17 cellular contexts compared by ENCODE assay signal in genomic region chr3:183318846-183319770, GRCh38.
DNase-seq lines count a peak whose midpoint lies in the region; ATAC-seq and TF ChIP-seq lines count a peak whose summit lies in the region.
"Had no signal": no experiment of that assay in that cellular context is flagged by ENCODE, and none has a peak within 500 bp of the region (broad histone marks: within the 10 kb centered on the region; RNA-seq: fewer than 3 reads in every experiment).

No MANE protein-coding gene starts in this region.

- no peaks in the 10 kb centered on the region for H3K9me3 ChIP-seq in PC-9 (ENCODE audit: insufficient read depth, low read depth)
- H3K9me3 ChIP-seq: BE2C, upper lobe of right lung had no signal

- H3K9me2 ChIP-seq in PC-9 (ENCODE audit: insufficient read depth) = no peaks in the 10 kb centered on the region

- BruUV-seq in PC-9 (replicated peaks; lab: Mats Ljungman, UMichigan) = no TSS peak

- CTCF ChIA-PET in PC-9 (lab: Charles Lee) = no interaction called here

- H3K79me2 ChIP-seq in PC-9 (ENCODE audit: low read depth) = no peaks in the 10 kb centered on the region

- no peak for ATAC-seq in left colon
- ATAC-seq: GM23338, upper lobe of right lung had no signal

- H3F3A ChIP-seq in PC-9 (ENCODE audit: insufficient read depth, low read depth) = peaks cover 42% of the 10 kb centered on the region

- H3K36me3 ChIP-seq in PC-9 (ENCODE audit: low read depth) = no peaks in the 10 kb centered on the region
- H3K36me3 ChIP-seq: BE2C, cardiac muscle cell, upper lobe of right lung had no signal

- no peak overlapping the region for H2AFZ ChIP-seq in PC-9
- H2AFZ ChIP-seq: GM23338 had no signal

- H3K27ac ChIP-seq in PC-9 = peak overlapping the region; percentile 71
- H3K27ac ChIP-seq: cardiac muscle cell, upper lobe of right lung had no signal

- POLR2A ChIA-PET in PC-9 (lab: Charles Lee; ENCODE audit: unreplicated experiment) = no interaction called here

- TF ChIP-seq CTCF in AG10803 (conservative IDR thresholded peaks at IDR 0.05; ENCODE audit: low read length) (no peak), PC-9 (conservative IDR thresholded peaks at IDR 0.05) (no peak), choroid plexus epithelial cell (conservative IDR thresholded peaks at IDR 0.05; ENCODE audit: low read depth, low read length) (no peak), GM10266 (IDR thresholded peaks at IDR 0.05; ENCODE audit: control insufficient read depth, insufficient read depth, low read depth, missing control alignments) (no peak)

- intact Hi-C loops in PC-9 (cut with micrococcal nuclease; ENCODE audit: unreplicated experiment) (no loop called here), left colon (cut with DNase I, micrococcal nuclease) (no loop called here)

- DNase-seq in NCI-H345 treated with DMSO at 0.1 percent for 48 hours (lab: John Stamatoyannopoulos, UW; ENCODE audit: unreplicated experiment) = peak; percentile 46
- DNase-seq in NCI-H345 (lab: John Stamatoyannopoulos, UW) = no peak
- DNase-seq in AG10803 (ENCODE audit: low read depth) = peak; percentile 3
- DNase-seq in PC-9 = peak in 1 of 2 experiments; percentile 62
- DNase-seq in choroid plexus epithelial cell (ENCODE audit: low read depth) = peak; percentile 17
- no peak for DNase-seq in GM10266 (ENCODE audit: extremely low spot score)
- no peak for DNase-seq in left colon
- no peak for DNase-seq in hepatic stellate cell (ENCODE audit: low spot score)
- DNase-seq: 8988T; activated CD4-positive, CD25-positive, alpha-beta regulatory T cell treated with anti-CD3 and anti-CD28 coated beads, Interleukin-2, amount 50 U/mL, for 72 hours; BE2C; foreskin melanocyte; hypothalamus; stimulated activated CD4-positive, alpha-beta T cell treated with anti-CD3 and anti-CD28 coated beads, Interleukin-2, amount 100 ng/mL, for 24 hours; upper lobe of right lung had no signal

- H3K4me3 ChIP-seq in AG10803 (ENCODE audit: low read length) = no peak overlapping the region
- H3K4me3 ChIP-seq in PC-9 = no peak overlapping the region
- no peak overlapping the region for H3K4me3 ChIP-seq in choroid plexus epithelial cell (ENCODE audit: low read depth, low read length)
- H3K4me3 ChIP-seq: cardiac muscle cell, GM23338, upper lobe of right lung had no signal

- H4K20me1 ChIP-seq in PC-9 (ENCODE audit: insufficient read depth) = no peaks in the 10 kb centered on the region

- H3K27me3 ChIP-seq in PC-9 (ENCODE audit: insufficient read depth, low read depth) = no peaks in the 10 kb centered on the region
- H3K27me3 ChIP-seq: BE2C, cardiac muscle cell, upper lobe of right lung had no signal

- peaks cover 60% of the 10 kb centered on the region for H3K4me1 ChIP-seq in PC-9 (replicated peaks; ENCODE audit: insufficient read depth)
- H3K4me1 ChIP-seq: BE2C, upper lobe of right lung had no signal

- H3K4me2 ChIP-seq in PC-9 = peak overlapping the region; percentile 39
- H3K4me2 ChIP-seq: GM23338 had no signal

Comparison
In these comparisons a context has a peak if more than half of its experiments do, and no peak if none do; other contexts are left out.
1. DNase-seq: peak in NCI-H345 treated with DMSO at 0.1 percent for 48 hours (single experiment), AG10803 (single experiment) and choroid plexus epithelial cell (single experiment); none in NCI-H345 (single experiment), GM10266 (single experiment), left colon (0 of 2) and hepatic stellate cell (single experiment).